2 cellular contexts compared by ENCODE assay signal in the genomic region with DNA sequence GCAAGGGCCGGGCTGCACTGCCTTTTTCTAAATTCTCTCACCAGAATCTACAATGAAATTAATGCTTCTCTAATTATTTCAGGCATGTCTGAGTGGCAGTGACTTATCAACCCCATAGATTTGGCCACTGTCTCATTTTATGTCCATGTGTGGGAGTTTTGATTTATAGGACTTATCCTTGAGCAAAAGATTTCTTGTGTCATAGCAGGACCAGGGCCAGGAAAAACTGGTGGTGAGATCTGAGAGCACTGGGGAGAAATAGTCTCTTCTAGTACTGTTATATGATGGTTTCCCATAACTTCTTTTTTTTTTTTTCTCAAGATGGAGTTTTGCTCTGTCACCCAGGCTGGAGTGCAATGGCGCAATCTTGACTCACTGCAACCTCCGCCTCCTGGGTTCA.
TF ChIP-seq lines count a peak whose summit lies in the region.

No MANE protein-coding gene starts in this region.

TF ChIP-seq in IMR-90, 13 proteins besides CTCF, POLR2A, EP300 and RAD21:
- no peak for TF ChIP-seq SMC3 (IDR thresholded peaks at IDR 0.05; ENCODE audit: low read depth, low read length)
- TF ChIP-seq BHLHE40 (IDR thresholded peaks at IDR 0.05; ENCODE audit: low read depth, low read length): no peak

TF ChIP-seq in SK-N-SH, 30 proteins besides CTCF, POLR2A, EP300 and RAD21:
- TF ChIP-seq FOXJ3 (CRISPR knock-in tag; IDR thresholded peaks at IDR 0.05) (no peak), FOXM1 (IDR thresholded peaks at IDR 0.05; ENCODE audit: low read depth) (no peak), SMC3 (IDR thresholded peaks at IDR 0.05; ENCODE audit: low read depth, low read length) (no peak), TAF1 (IDR thresholded peaks at IDR 0.05; ENCODE audit: borderline replicate concordance, low read depth, low read length) (no peak), EZH2phosphoT487 (IDR thresholded peaks at IDR 0.05; ENCODE audit: borderline replicate concordance, low read depth) (no peak)
- TF ChIP-seq, protein P1, sequence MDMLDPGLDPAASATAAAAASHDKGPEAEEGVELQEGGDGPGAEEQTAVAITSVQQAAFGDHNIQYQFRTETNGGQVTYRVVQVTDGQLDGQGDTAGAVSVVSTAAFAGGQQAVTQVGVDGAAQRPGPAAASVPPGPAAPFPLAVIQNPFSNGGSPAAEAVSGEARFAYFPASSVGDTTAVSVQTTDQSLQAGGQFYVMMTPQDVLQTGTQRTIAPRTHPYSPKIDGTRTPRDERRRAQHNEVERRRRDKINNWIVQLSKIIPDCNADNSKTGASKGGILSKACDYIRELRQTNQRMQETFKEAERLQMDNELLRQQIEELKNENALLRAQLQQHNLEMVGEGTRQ (IDR thresholded peaks at IDR 0.05; ENCODE audit: borderline replicate concordance, low read depth, low read length): no peak
